In genomic region chr4:3396611-3397010, GRCh38 we compare ENCODE assay signal across 23 cellular contexts. TPM values are rescaled to one million over a fixed set of nuclear protein-coding genes. Genes with fewer than 3 reads are reported as not detected.
DNase-seq lines count a peak whose midpoint lies in the region; ATAC-seq and TF ChIP-seq lines count a peak whose summit lies in the region.
"Had no signal": no experiment of that assay in that cellular context is flagged by ENCODE, and none has a peak within 500 bp of the region (broad histone marks: within the 10 kb centered on the region; RNA-seq: fewer than 3 reads in every experiment).

No MANE protein-coding gene starts in this region.

- H3K4me2 ChIP-seq in GM23248 (ENCODE audit: unreplicated experiment) (no peak overlapping the region), PC-3 (ENCODE audit: low read length) (no peak overlapping the region)
- H3K4me2 ChIP-seq: A549, BLaER1 had no signal

- ATAC-seq in PC-3, result no peak
- ATAC-seq: A549; CD8-positive, alpha-beta T cell; GM12878 had no signal

- H4K20me1 ChIP-seq in GM23248 (ENCODE audit: insufficient read depth) (no peaks in the 10 kb centered on the region), PC-3 (ENCODE audit: low read length) (no peaks in the 10 kb centered on the region)

- H3K27me3 ChIP-seq in GM23248 (replicated peaks; ENCODE audit: insufficient read depth) (no peaks in the 10 kb centered on the region), right atrium auricular region (no peaks in the 10 kb centered on the region), PC-3 (ENCODE audit: low read length) (no peaks in the 10 kb centered on the region)
- H3K27me3 ChIP-seq: BE2C, BLaER1 had no signal

- H3K79me2 ChIP-seq in GM23248 (ENCODE audit: insufficient read depth) (no peaks in the 10 kb centered on the region), PC-3 (ENCODE audit: low read length) (no peaks in the 10 kb centered on the region)

- no peaks in the 10 kb centered on the region for H3K9me2 ChIP-seq in GM23248 (ENCODE audit: insufficient read depth)
- H3K9me2 ChIP-seq in PC-3 (replicated peaks; ENCODE audit: low read length), result no peaks in the 10 kb centered on the region

- intact Hi-C loops in PC-3 (cut with micrococcal nuclease), result no loop called here

- CTCF ChIA-PET in PC-3 (lab: Charles Lee), result no interaction called here

- POLR2A ChIA-PET in PC-3 (lab: Charles Lee; ENCODE audit: unreplicated experiment), result no interaction called here

- H3F3A ChIP-seq in GM23248 (ENCODE audit: insufficient read depth) (no peaks in the 10 kb centered on the region), PC-3 (ENCODE audit: low read length, unreplicated experiment) (no peaks in the 10 kb centered on the region)

- H3K27ac ChIP-seq in GM23248 (no peak overlapping the region), right atrium auricular region (no peak overlapping the region), PC-3 (ENCODE audit: low read length) (no peak overlapping the region)
- H3K27ac ChIP-seq: 22Rv1, A549, BLaER1, C4-2B had no signal

- 63 to 81% methylated on average over 2 of the region's 2 CpGs for WGBS in GM23248 (ENCODE audit: low coverage in 1 of 2, low lambda C conversion rate in 2 of 2, missing lambda C conversion rate in 2 of 2), 2 experiments

- in situ Hi-C loops in GM23248 (cut with MboI), result no loop called here

- no peaks in the 10 kb centered on the region for H3K9me3 ChIP-seq in GM23248 (ENCODE audit: low read depth)
- H3K9me3 ChIP-seq in right atrium auricular region, result peaks cover 0 to 10% of the 10 kb centered on the region in 2 donors
- no peaks in the 10 kb centered on the region for H3K9me3 ChIP-seq in PC-3 (ENCODE audit: low read length)
- H3K9me3 ChIP-seq: A549, BE2C, Caco-2 had no signal

- no TSS peak for BruUV-seq in PC-3 (replicated peaks; lab: Mats Ljungman, UMichigan)

- H3K4me3 ChIP-seq in AG10803 (ENCODE audit: low read length) (no peak overlapping the region), GM23248 (no peak overlapping the region), fibroblast of the aortic adventitia (ENCODE audit: low read depth, low read length) (no peak overlapping the region), right atrium auricular region (no peak overlapping the region), PC-3 (ENCODE audit: low read length) (no peak overlapping the region)
- H3K4me3 ChIP-seq: A549, BLaER1, GM12878 had no signal

- DNase-seq in AG10803 (ENCODE audit: low read depth) (peak; percentile 25), GM23248 (peak; percentile 17), fibroblast of gingiva (ENCODE audit: low read depth) (peak; percentile 31), fibroblast of the aortic adventitia (ENCODE audit: low read depth) (peak; percentile 9), right atrium auricular region (ENCODE audit: low spot score) (no peak), PC-3 (no peak), hippocampal formation (lab: John Stamatoyannopoulos, UW) (no peak), NCI-H146 (lab: John Stamatoyannopoulos, UW) (no peak)
- DNase-seq: BE2C; Caco-2; Calu3; CD4-positive, alpha-beta T cell; CD8-positive, alpha-beta T cell; DMS79 treated with DMSO at 0.1 percent for 48 hours; EL; GDM1 had no signal

- H3K9ac ChIP-seq in GM23248 (no peak overlapping the region), PC-3 (ENCODE audit: low read length) (no peak overlapping the region)
- H3K9ac ChIP-seq: BLaER1 had no signal

- TF ChIP-seq CTCF in AG10803 (conservative IDR thresholded peaks at IDR 0.05; ENCODE audit: low read length) (no peak), fibroblast of the aortic adventitia (IDR thresholded peaks at IDR 0.05; ENCODE audit: insufficient read depth, low read length) (no peak), right atrium auricular region (IDR thresholded peaks at IDR 0.05) (no peak), PC-3 (conservative IDR thresholded peaks at IDR 0.05; ENCODE audit: low read depth, low read length) (no peak)

- H3K36me3 ChIP-seq in GM23248 (ENCODE audit: low read depth) (no peaks in the 10 kb centered on the region), right atrium auricular region (no peaks in the 10 kb centered on the region), PC-3 (ENCODE audit: low read depth, low read length) (no peaks in the 10 kb centered on the region)
- H3K36me3 ChIP-seq: BE2C had no signal

- H2AFZ ChIP-seq in GM23248, result no peak overlapping the region
- H2AFZ ChIP-seq in PC-3 (ENCODE audit: low read length), result no peak overlapping the region

- H3K4me1 ChIP-seq in GM23248 (ENCODE audit: insufficient read depth) (peaks cover 9% of the 10 kb centered on the region; the same call in 1 of the 2 replicates), right atrium auricular region (no peaks in the 10 kb centered on the region), PC-3 (ENCODE audit: insufficient read depth, low read length) (peaks cover 6% of the 10 kb centered on the region)
- H3K4me1 ChIP-seq: A549, BE2C, Caco-2 had no signal

RNA-seq across cellular contexts. Expression of gene HGFAC, which starts 45.2 kb away (rescaled TPM):
- not detected in 2 replicates for total RNA-seq in GM23248 (2014; rRNA removed; shearing (Covaris generic))
- not detected in 2 replicates for polyA plus RNA-seq in GM23248 (2016; fragmentation: Nextera tagmentation; extraction: Ambion mirVana)
- not detected in 2 replicates for total RNA-seq in fibroblast of the aortic adventitia (ENCODE audit: low replicate concordance)
- not detected for total RNA-seq in right atrium auricular region
- 0.04 and 0.58 TPM in 2 replicates for total RNA-seq in PC-3 (2014; rRNA removed)
- total RNA-seq: A172; Calu3; CD8-positive, alpha-beta T cell; G401 had no signal
- polyA plus RNA-seq: GM12878 had no signal

Comparison
In these comparisons a context has a peak if more than half of its experiments do, and no peak if none do; other contexts are left out.
1. DNase-seq: peak in AG10803 (single experiment), GM23248 (single experiment), fibroblast of gingiva (single experiment) and fibroblast of the aortic adventitia (single experiment); none in right atrium auricular region (single experiment), PC-3 (single experiment), hippocampal formation (0 of 2) and NCI-H146 (single experiment).